Comparison of ENCODE assay signal across 1 cellular context in genomic region chr10:118669835-118670234, GRCh38.
TF ChIP-seq lines count a peak whose summit lies in the region.

No MANE protein-coding gene starts in this region.

TF ChIP-seq in SK-N-SH, 30 proteins besides CTCF, POLR2A, EP300 and RAD21 (continued from another document):
- TF ChIP-seq SMC3 (IDR thresholded peaks at IDR 0.05; ENCODE audit: low read depth, low read length) (no peak), FOXM1 (IDR thresholded peaks at IDR 0.05; ENCODE audit: low read depth) (no peak), YY1 (IDR thresholded peaks at IDR 0.05; ENCODE audit: low read depth) (no peak), MEF2A (IDR thresholded peaks at IDR 0.05; ENCODE audit: borderline replicate concordance, low read depth) (no peak), JUND (IDR thresholded peaks at IDR 0.05) (no peak), TAF1 (IDR thresholded peaks at IDR 0.05; ENCODE audit: borderline replicate concordance, low read depth, low read length) (no peak), MAX (IDR thresholded peaks at IDR 0.05; ENCODE audit: low read depth) (no peak), MXI1 (IDR thresholded peaks at IDR 0.05; ENCODE audit: low read depth, low read length) (no peak; the same call in 1 of the 2 replicates), CHD2 (IDR thresholded peaks at IDR 0.05; ENCODE audit: low read length, partially characterized antibody) (no peak), TCF12 (IDR thresholded peaks at IDR 0.05) (no peak), FOSL2 (IDR thresholded peaks at IDR 0.05; ENCODE audit: borderline replicate concordance, low read depth) (no peak), ELF1 (IDR thresholded peaks at IDR 0.05) (no peak)
TF ChIP-seq in SK-N-SH: peak in this region for 0.
